31 cellular contexts compared by ENCODE assay signal in genomic region chr16:55340445-55340844, GRCh38. TPM values are rescaled to one million over a fixed set of nuclear protein-coding genes. Genes with fewer than 3 reads are reported as not detected.
"Had no signal": no experiment of that assay in that cellular context is flagged by ENCODE, and none has a peak within 500 bp of the region (broad histone marks: within the 10 kb centered on the region; RNA-seq: fewer than 3 reads in every experiment).

No MANE protein-coding gene starts in this region.

- H3K79me2 ChIP-seq: parathyroid adenoma had no signal

- H2AFZ ChIP-seq: parathyroid adenoma had no signal

- H3K36me3 ChIP-seq: neutrophil, ovary, right lobe of liver, sigmoid colon, suprapubic skin, tibial artery, transverse colon, upper lobe of right lung, uterus had no signal

- H3K9me3 ChIP-seq: neutrophil, ovary, psoas muscle, right lobe of liver, sigmoid colon, suprapubic skin, testis, tibial artery, transverse colon, upper lobe of right lung, uterus had no signal

- H3K27me3 ChIP-seq: ovary, right lobe of liver, testis, tibial artery, transverse colon, upper lobe of right lung, uterus had no signal

- DNase-seq: naive thymus-derived CD8-positive, alpha-beta T cell; nephron progenitor cell; nucleus accumbens; ovary; posterior cingulate gyrus; psoas muscle; right cardiac atrium; right lobe of liver; sigmoid colon; small intestine; stimulated activated CD4-positive, alpha-beta T cell treated with anti-CD3 and anti-CD28 coated beads, Interleukin-1b, Interleukin-23, amount 100 ng/mL, for 48 hours; stimulated activated CD4-positive, alpha-beta T cell treated with anti-CD3 and anti-CD28 coated beads, Interleukin-4, amount 100 ng/mL, for 1 hour; stimulated activated CD4-positive, alpha-beta T cell treated with anti-CD3 and anti-CD28 coated beads, Interleukin-4, amount 100 ng/mL, for 4 hours; stimulated activated CD8-positive, alpha-beta memory T cell treated with anti-CD3 and anti-CD28 coated beads, Interleukin-4, amount 100 ng/mL, for 48 hours; stimulated activated naive CD4-positive, alpha-beta T cell; stimulated activated naive CD8-positive, alpha-beta T cell treated with anti-CD3 and anti-CD28 coated beads, Interleukin-15, amount 100 ng/mL, for 72 hours; stimulated activated naive CD8-positive, alpha-beta T cell treated with anti-CD3 and anti-CD28 coated beads, Interleukin-15, Interleukin-2, amounts not matched to agents 100 U/mL and 50 U/mL, for 24 hours; substantia nigra; testis; tibial artery; transverse colon; upper lobe of right lung; uterus had no signal

- H3K27ac ChIP-seq: neutrophil, ovary, parathyroid adenoma, psoas muscle, right lobe of liver, sigmoid colon, suprapubic skin, testis, tibial artery, transverse colon, upper lobe of right lung, uterus had no signal

- H3K4me1 ChIP-seq: parathyroid adenoma, psoas muscle, right lobe of liver, sigmoid colon, suprapubic skin, testis, tibial artery, transverse colon, upper lobe of right lung, uterus had no signal

- ATAC-seq: naive thymus-derived CD8-positive, alpha-beta T cell; natural killer cell treated with Interleukin-12 subunit alpha and Interleukin-12 subunit beta and Interleukin-15 and Interleukin-18, amount 100 ng/mL, for 72 hours; psoas muscle; right cardiac atrium; right lobe of liver; stimulated activated memory B cell treated with anti-CD40 and anti-IgM and Interleukin-4, amounts not matched to agents 10 μg/mL and 1 μg/mL and 100 μg/mL, for 72 hours; stimulated activated naive CD8-positive, alpha-beta T cell treated with anti-CD3 and anti-CD28 coated beads, Interleukin-15, amount 100 ng/mL, for 72 hours; stimulated activated naive CD8-positive, alpha-beta T cell treated with anti-CD3 and anti-CD28 coated beads, Interleukin-15, Interleukin-2, amounts not matched to agents 100 U/mL and 50 U/mL, for 24 hours; upper lobe of right lung had no signal

- H3K4me3 ChIP-seq: ovary, psoas muscle, right lobe of liver, sigmoid colon, suprapubic skin, testis, tibial artery, transverse colon, upper lobe of right lung, uterus had no signal

RNA-seq across cellular contexts. Expression of gene IRX6, which starts 16.4 kb away (rescaled TPM):
- total RNA-seq: naive thymus-derived CD8-positive, alpha-beta T cell; natural killer cell treated with Interleukin-12 subunit alpha and Interleukin-12 subunit beta and Interleukin-15 and Interleukin-18, amount 100 ng/mL, for 72 hours; progenitor cell of endocrine pancreas; right lobe of liver; skeletal muscle tissue; urinary bladder had no signal
